In the genomic region with DNA sequence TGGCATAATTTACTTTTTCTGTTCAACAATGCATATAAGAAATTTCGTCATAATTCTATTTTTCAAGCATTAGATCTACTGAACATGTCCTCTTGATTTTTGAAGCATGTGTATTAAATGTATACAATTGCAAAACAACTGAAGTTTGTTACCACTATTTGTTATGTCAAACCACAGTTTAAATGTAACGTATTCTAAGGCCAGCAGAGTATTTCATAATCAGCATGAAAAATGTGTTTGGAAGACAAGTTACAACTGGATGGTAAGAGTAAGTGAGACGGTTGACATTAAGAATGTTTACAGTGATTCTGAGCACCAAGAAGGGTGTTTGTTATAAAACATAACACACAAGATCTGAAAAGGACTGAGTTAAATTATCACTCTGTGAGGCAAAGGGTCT, we compare ENCODE assay signal across 26 cellular contexts.
DNase-seq lines count a peak whose midpoint lies in the region; ATAC-seq, FAIRE-seq and TF ChIP-seq lines count a peak whose summit lies in the region.
"Had no signal": no experiment of that assay in that cellular context is flagged by ENCODE, and none has a peak within 500 bp of the region (broad histone marks: within the 10 kb centered on the region; RNA-seq: fewer than 3 reads in every experiment).

No MANE protein-coding gene starts in this region.

- H3K36me3 Mint-ChIP-seq in MCF 10A (ENCODE audit: insufficient read depth, unreplicated experiment) = no peaks in the 10 kb centered on the region
- H3K36me3 Mint-ChIP-seq: CD14-positive monocyte; CD4-positive, alpha-beta memory T cell had no signal

- no peak for TF ChIP-seq CTCF in MCF 10A (IDR thresholded peaks at IDR 0.05; ENCODE audit: unreplicated experiment)
- no peak for TF ChIP-seq CTCF in mammary epithelial cell (conservative IDR thresholded peaks at IDR 0.05 in 1 of 2, IDR thresholded peaks at IDR 0.05 in 1 of 2; ENCODE audit: extremely low read depth in 1 of 2, insufficient read depth in 1 of 2, low read depth in 1 of 2, low read length in 2 of 2)
- TF ChIP-seq CTCF in endothelial cell of umbilical vein (IDR thresholded peaks at IDR 0.05; ENCODE audit: extremely low read depth in 1 of 2, insufficient read depth in 1 of 2, low read depth in 1 of 2, low read length in 2 of 2) = no peak
- TF ChIP-seq CTCF in PC-3 (conservative IDR thresholded peaks at IDR 0.05; ENCODE audit: low read depth, low read length) = no peak

- no peaks in the 10 kb centered on the region for H3K79me1 ChIP-seq in mesenchymal stem cell (replicated peaks; ENCODE audit: low read length, poor library complexity, severe bottlenecking)

- TF ChIP-seq POLR2A in endothelial cell of umbilical vein (IDR thresholded peaks at IDR 0.05; ENCODE audit: low read depth, low read length) = no peak

- H3F3A ChIP-seq in PC-3 (ENCODE audit: low read length, unreplicated experiment) = no peaks in the 10 kb centered on the region

- DNase-seq in MCF 10A (ENCODE audit: unreplicated experiment) (peak; percentile 1), mammary epithelial cell (no peak), endothelial cell of umbilical vein (ENCODE audit: low read depth, low spot score) (no peak), mesenchymal stem cell (peak; percentile 34), PC-3 (no peak), left lobe of liver (ENCODE audit: low spot score) (no peak), cardiac septum (ENCODE audit: low spot score) (no peak)
- DNase-seq: ACHN; AML-193; BE2C; Calu3; CD4-positive, alpha-beta memory T cell; COR-L47; DMS53; DMS79 treated with DMSO at 0.1 percent for 48 hours; GF-D8; GOT3; HFFc6 had no signal

- intact Hi-C loops in MCF 10A (cut with micrococcal nuclease) (no loop called here), mammary epithelial cell (cut with micrococcal nuclease) (no loop called here), endothelial cell of umbilical vein (cut with micrococcal nuclease) (no loop called here), PC-3 (cut with micrococcal nuclease) (no loop called here), cardiac septum (cut with DNase I) (no loop called here)

- H2AFZ ChIP-seq in mammary epithelial cell (ENCODE audit: low read depth, low read length) (no peak overlapping the region), endothelial cell of umbilical vein (ENCODE audit: low read depth, low read length) (no peak overlapping the region), mesenchymal stem cell (ENCODE audit: low read depth, low read length) (no peak overlapping the region), PC-3 (ENCODE audit: low read length) (no peak overlapping the region)

- H3K9ac ChIP-seq in mammary epithelial cell (ENCODE audit: insufficient read depth, low read length) = no peak overlapping the region
- no peak overlapping the region for H3K9ac ChIP-seq in endothelial cell of umbilical vein (replicated peaks; ENCODE audit: extremely low read depth, insufficient read depth, low read length)
- H3K9ac ChIP-seq in mesenchymal stem cell (ENCODE audit: low read length) = no peak overlapping the region
- no peak overlapping the region for H3K9ac ChIP-seq in PC-3 (ENCODE audit: low read length)
- H3K9ac ChIP-seq: BLaER1 treated with 17β-estradiol and CSF1 and Interleukin-3, amounts not matched to agents 10 nM and 100 nM had no signal

- no peak overlapping the region for H3K4me3 Mint-ChIP-seq in MCF 10A (ENCODE audit: unreplicated experiment)
- H3K4me3 Mint-ChIP-seq: CD14-positive monocyte; CD4-positive, alpha-beta memory T cell; HFFc6 had no signal

- no peaks in the 10 kb centered on the region for H3K9me2 ChIP-seq in PC-3 (replicated peaks; ENCODE audit: low read length)

- in situ Hi-C loops in mammary epithelial cell (cut with MboI; ENCODE audit: low sequenced_read_pairs in 2 of 2) = no loop called here

- H3K9me3 Mint-ChIP-seq in MCF 10A (ENCODE audit: unreplicated experiment) = no peaks in the 10 kb centered on the region

- H3K27ac ChIP-seq in mammary epithelial cell (ENCODE audit: insufficient read depth, low read depth, low read length) (no peak overlapping the region), endothelial cell of umbilical vein (ENCODE audit: insufficient read depth, low read depth, low read length) (no peak overlapping the region), mesenchymal stem cell (ENCODE audit: low read length, poor library complexity, severe bottlenecking) (no peak overlapping the region), PC-3 (ENCODE audit: low read length) (no peak overlapping the region)
- H3K27ac ChIP-seq: 22Rv1; BLaER1 treated with 17β-estradiol and CSF1 and Interleukin-3, amounts not matched to agents 10 nM and 100 nM had no signal

- H3K36me3 ChIP-seq in mammary epithelial cell (ENCODE audit: insufficient read depth, low read length) (no peaks in the 10 kb centered on the region), endothelial cell of umbilical vein (ENCODE audit: control insufficient read depth in 2 of 2, extremely low read depth in 1 of 2, insufficient read depth in 2 of 2, low read length in 2 of 2) (no peaks in the 10 kb centered on the region), mesenchymal stem cell (ENCODE audit: control insufficient read depth in 1 of 2, insufficient read depth in 2 of 2, low read depth in 1 of 2, low read length in 2 of 2) (no peaks in the 10 kb centered on the region), PC-3 (ENCODE audit: low read depth, low read length) (no peaks in the 10 kb centered on the region)
- H3K36me3 ChIP-seq: BE2C; BLaER1 treated with 17β-estradiol and CSF1 and Interleukin-3, amounts not matched to agents 10 nM and 100 nM; HAP-1 had no signal

- H3K79me2 ChIP-seq in mammary epithelial cell (ENCODE audit: insufficient read depth, low read length) = no peaks in the 10 kb centered on the region
- H3K79me2 ChIP-seq in endothelial cell of umbilical vein (ENCODE audit: control insufficient read depth, insufficient read depth, low read length) = no peaks in the 10 kb centered on the region
- H3K79me2 ChIP-seq in PC-3 (ENCODE audit: low read length) = no peaks in the 10 kb centered on the region

- no peak overlapping the region for H3K4ac ChIP-seq in mesenchymal stem cell (ENCODE audit: low read depth in 1 of 2, low read length in 2 of 2)

- H3K4me2 ChIP-seq in mammary epithelial cell (ENCODE audit: insufficient read depth, low read depth, low read length) (no peak overlapping the region), endothelial cell of umbilical vein (ENCODE audit: insufficient read depth, low read length) (no peak overlapping the region), mesenchymal stem cell (ENCODE audit: low read length, poor library complexity, severe bottlenecking) (no peak overlapping the region), PC-3 (ENCODE audit: low read length) (no peak overlapping the region)
- H3K4me2 ChIP-seq: BLaER1 treated with 17β-estradiol and CSF1 and Interleukin-3, amounts not matched to agents 10 nM and 100 nM had no signal

- H3K9me1 ChIP-seq in endothelial cell of umbilical vein (replicated peaks; ENCODE audit: control insufficient read depth, extremely low read depth, insufficient read depth, low read length) = no peaks in the 10 kb centered on the region

- no peak overlapping the region for H2AK5ac ChIP-seq in mesenchymal stem cell (ENCODE audit: low read length, severe bottlenecking)

- H3K27me3 ChIP-seq in mammary epithelial cell (ENCODE audit: insufficient read depth, low read length) = no peaks in the 10 kb centered on the region
- no peaks in the 10 kb centered on the region for H3K27me3 ChIP-seq in endothelial cell of umbilical vein (ENCODE audit: control insufficient read depth in 2 of 2, insufficient read depth in 2 of 2, low read length in 2 of 2)
- no peaks in the 10 kb centered on the region for H3K27me3 ChIP-seq in mesenchymal stem cell (ENCODE audit: control insufficient read depth in 1 of 2, insufficient read depth in 1 of 2, low read length in 2 of 2)
- H3K27me3 ChIP-seq in PC-3 (ENCODE audit: low read length) = no peaks in the 10 kb centered on the region
- H3K27me3 ChIP-seq: BE2C; BLaER1 treated with 17β-estradiol and CSF1 and Interleukin-3, amounts not matched to agents 10 nM and 100 nM had no signal

- H2BK120ac ChIP-seq in mesenchymal stem cell (ENCODE audit: low read depth, low read length) = no peak overlapping the region

- POLR2A ChIA-PET in MCF 10A (lab: Yijun Ruan, JAX) = no interaction called here
- POLR2A ChIA-PET in endothelial cell of umbilical vein (lab: Charles Lee) = no interaction called here
- POLR2A ChIA-PET in PC-3 (lab: Charles Lee; ENCODE audit: unreplicated experiment) = interaction anchor here (0.7 kb wide), 1 partner anchor 414 kb away, joined by 6 read pairs; no protein-coding TSS in a partner anchor

- H3K23ac ChIP-seq in mesenchymal stem cell (ENCODE audit: low read length in 2 of 2) = no peak overlapping the region

- H3K4me3 ChIP-seq in mammary epithelial cell (replicated peaks in 1 of 3; ENCODE audit: insufficient read depth in 1 of 3, low read depth in 2 of 3, low read length in 3 of 3) (no peak overlapping the region), endothelial cell of umbilical vein (replicated peaks in 1 of 3; ENCODE audit: insufficient read depth in 1 of 3, low read depth in 1 of 3, low read length in 3 of 3) (no peak overlapping the region), mesenchymal stem cell (ENCODE audit: insufficient read depth in 1 of 2, low read depth in 1 of 2, low read length in 2 of 2) (no peak overlapping the region), PC-3 (ENCODE audit: low read length) (no peak overlapping the region)
- H3K4me3 ChIP-seq: BLaER1 treated with 17β-estradiol and CSF1 and Interleukin-3, amounts not matched to agents 10 nM and 100 nM; HAP-1 had no signal

- H3K4me1 ChIP-seq in mammary epithelial cell (ENCODE audit: insufficient read depth, low read length) (no peaks in the 10 kb centered on the region), endothelial cell of umbilical vein (ENCODE audit: control insufficient read depth, extremely low read depth, insufficient read depth, low read length) (no peaks in the 10 kb centered on the region), mesenchymal stem cell (ENCODE audit: control insufficient read depth, insufficient read depth, low read depth, low read length) (no peaks in the 10 kb centered on the region), PC-3 (ENCODE audit: insufficient read depth, low read length) (no peaks in the 10 kb centered on the region)
- H3K4me1 ChIP-seq: BE2C; BLaER1 treated with 17β-estradiol and CSF1 and Interleukin-3, amounts not matched to agents 10 nM and 100 nM; HAP-1 had no signal

- no peaks in the 10 kb centered on the region for H3K4me1 Mint-ChIP-seq in MCF 10A (ENCODE audit: insufficient read depth, unreplicated experiment)
- H3K4me1 Mint-ChIP-seq: CD14-positive monocyte; CD4-positive, alpha-beta memory T cell had no signal

- CTCF ChIA-PET in MCF 10A (lab: Yijun Ruan, JAX) = no interaction called here
- CTCF ChIA-PET in mammary epithelial cell (lab: Charles Lee; ENCODE audit: low non-redundant PET) = no interaction called here
- CTCF ChIA-PET in endothelial cell of umbilical vein (lab: Charles Lee) = no interaction called here
- CTCF ChIA-PET in PC-3 (lab: Charles Lee) = no interaction called here

- no peak overlapping the region for H4K8ac ChIP-seq in mesenchymal stem cell (ENCODE audit: low read length)

- dilution Hi-C loops in mammary epithelial cell (cut with HindIII; ENCODE audit: low sequenced_read_pairs) (no loop called here), endothelial cell of umbilical vein (cut with MboI; ENCODE audit: extremely low pct_ligation_motif_present, low sequenced_read_pairs) (no loop called here)

- BruUV-seq in MCF 10A (replicated peaks; lab: Mats Ljungman, UMichigan) (no TSS peak), mammary epithelial cell (replicated peaks; lab: Mats Ljungman, UMichigan) (no TSS peak), endothelial cell of umbilical vein (replicated peaks; lab: Mats Ljungman, UMichigan) (no TSS peak), PC-3 (replicated peaks; lab: Mats Ljungman, UMichigan) (no TSS peak)

- no peak overlapping the region for H2BK15ac ChIP-seq in mesenchymal stem cell (ENCODE audit: low read depth, poor library complexity, severe bottlenecking)

- no peak overlapping the region for H3K27ac Mint-ChIP-seq in MCF 10A (ENCODE audit: low read depth, unreplicated experiment)
- H3K27ac Mint-ChIP-seq: CD14-positive monocyte; CD4-positive, alpha-beta memory T cell; HFFc6 had no signal

- no peak overlapping the region for H3K14ac ChIP-seq in mesenchymal stem cell (ENCODE audit: low read length in 2 of 2)

- 41% methylated on average over 3 of the region's 3 CpGs for WGBS in mammary epithelial cell (ENCODE audit: low coverage, missing lambda C conversion rate)
- WGBS in mesenchymal stem cell = 43% methylated on average over 1 of the region's 3 CpGs

- H2BK12ac ChIP-seq in mesenchymal stem cell (ENCODE audit: low read length in 2 of 2) = no peak overlapping the region

- ATAC-seq in PC-3 (no peak), left lobe of liver (no peak)

- H3K9me3 ChIP-seq in mammary epithelial cell (replicated peaks; ENCODE audit: insufficient read depth, low read length) (no peaks in the 10 kb centered on the region), endothelial cell of umbilical vein (replicated peaks; ENCODE audit: control insufficient read depth, insufficient read depth, low read length) (no peaks in the 10 kb centered on the region), mesenchymal stem cell (ENCODE audit: control insufficient read depth, low read length) (peaks cover 13% of the 10 kb centered on the region), PC-3 (ENCODE audit: low read length) (no peaks in the 10 kb centered on the region)
- H3K9me3 ChIP-seq: BE2C; BLaER1 treated with 17β-estradiol and CSF1 and Interleukin-3, amounts not matched to agents 10 nM and 100 nM; HAP-1 had no signal

- FAIRE-seq in endothelial cell of umbilical vein (lab: Jason Lieb, UNC) = peak; percentile 37
- FAIRE-seq: A204.1, GM12891, GM18507, H54 had no signal

- H3K18ac ChIP-seq in mesenchymal stem cell (ENCODE audit: low read depth in 1 of 2, low read length in 2 of 2) = no peak overlapping the region

- H2BK5ac ChIP-seq in mesenchymal stem cell (ENCODE audit: low read depth, low read length, poor library complexity, severe bottlenecking) = no peak overlapping the region

- no peak overlapping the region for H4K91ac ChIP-seq in mesenchymal stem cell (ENCODE audit: low read length)

- no peaks in the 10 kb centered on the region for H3K27me3 Mint-ChIP-seq in MCF 10A (ENCODE audit: insufficient read depth, unreplicated experiment)
- H3K27me3 Mint-ChIP-seq: CD4-positive, alpha-beta memory T cell had no signal

- H4K20me1 ChIP-seq in mammary epithelial cell (ENCODE audit: insufficient read depth, low read length) (no peaks in the 10 kb centered on the region), endothelial cell of umbilical vein (replicated peaks; ENCODE audit: control insufficient read depth, extremely low read depth, insufficient read depth, low read length) (no peaks in the 10 kb centered on the region), PC-3 (ENCODE audit: low read length) (no peaks in the 10 kb centered on the region)
- H4K20me1 ChIP-seq: BLaER1 treated with 17β-estradiol and CSF1 and Interleukin-3, amounts not matched to agents 10 nM and 100 nM had no signal

Comparison
In these comparisons a context has a peak if more than half of its experiments do, and no peak if none do; other contexts are left out.
1. DNase-seq: peak in MCF 10A (single experiment) and mesenchymal stem cell (single experiment); none in mammary epithelial cell (single experiment), endothelial cell of umbilical vein (single experiment), PC-3 (single experiment), left lobe of liver (single experiment) and cardiac septum (single experiment).